ENCODE assay signal across 17 cellular contexts in the genomic region with DNA sequence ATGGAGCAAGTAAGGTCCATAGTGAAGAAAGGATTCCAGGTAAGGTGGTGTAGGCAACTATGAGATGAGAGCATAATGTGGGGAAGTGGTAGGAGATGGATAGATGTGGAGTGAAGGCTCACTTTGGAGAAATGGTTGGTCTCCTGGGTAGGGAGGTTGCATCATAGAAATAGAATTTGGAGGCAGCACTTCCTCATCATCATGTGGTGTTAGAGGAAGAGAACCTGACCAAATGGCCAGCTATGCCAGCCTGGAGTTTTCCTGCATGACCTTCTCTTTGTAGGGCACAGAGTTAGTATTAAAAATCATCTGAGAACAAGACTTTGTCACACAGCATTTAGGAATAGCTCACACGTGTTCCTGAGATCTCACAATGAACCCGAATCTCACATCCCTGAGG.
DNase-seq lines count a peak whose midpoint lies in the region; TF ChIP-seq lines count a peak whose summit lies in the region.
"Had no signal": no experiment of that assay in that cellular context is flagged by ENCODE, and none has a peak within 500 bp of the region (broad histone marks: within the 10 kb centered on the region; RNA-seq: fewer than 3 reads in every experiment).

No MANE protein-coding gene starts in this region.

- H3K9me3 ChIP-seq in GM23248 (ENCODE audit: low read depth) (no peaks in the 10 kb centered on the region), esophagus muscularis mucosa (no peaks in the 10 kb centered on the region), osteoblast (ENCODE audit: low read depth, low read length) (no peaks in the 10 kb centered on the region), tibial nerve (no peaks in the 10 kb centered on the region), sigmoid colon (no peaks in the 10 kb centered on the region)

- H3K9ac ChIP-seq in GM23248 = no peak overlapping the region; the same call in 1 of the 2 replicates

- in situ Hi-C loops in GM23248 (cut with MboI) = no loop called here

- no peaks in the 10 kb centered on the region for H3K9me2 ChIP-seq in GM23248 (ENCODE audit: insufficient read depth)

- H3K4me3 ChIP-seq in GM23248 = no peak overlapping the region
- no peak overlapping the region for H3K4me3 ChIP-seq in esophagus muscularis mucosa
- no peak overlapping the region for H3K4me3 ChIP-seq in osteoblast (ENCODE audit: insufficient read depth, low read length)
- no peak overlapping the region for H3K4me3 ChIP-seq in tibial nerve
- no peak overlapping the region for H3K4me3 ChIP-seq in sigmoid colon

- TF ChIP-seq POLR2A in esophagus muscularis mucosa (IDR thresholded peaks at IDR 0.05; ENCODE audit: low read depth) (no peak), tibial nerve (IDR thresholded peaks at IDR 0.05) (no peak), sigmoid colon (IDR thresholded peaks at IDR 0.05) (no peak)

- DNase-seq in Ammon's horn (ENCODE audit: low spot score) (peak; percentile 33), GM23248 (no peak), esophagus muscularis mucosa (ENCODE audit: extremely low spot score) (peak; percentile 62), osteoblast (ENCODE audit: insufficient read length, low spot score, missing footprints) (no peak), tibial nerve (ENCODE audit: low spot score in 2 of 2) (no peak), SK-N-DZ (ENCODE audit: low spot score) (no peak), NCI-H2081 (lab: John Stamatoyannopoulos, UW) (no peak), sigmoid colon (no peak)
- DNase-seq: 8988T; AML-193; CD8-positive, alpha-beta T cell; COR-L47; DND-41; GDM1; HCEC 1CT; HFFc6 had no signal

- no peak for TF ChIP-seq EP300 in esophagus muscularis mucosa (IDR thresholded peaks at IDR 0.05)
- TF ChIP-seq EP300 in tibial nerve (IDR thresholded peaks at IDR 0.05) = peak in 1 of 2 donors; percentile 43
- no peak for TF ChIP-seq EP300 in sigmoid colon (IDR thresholded peaks at IDR 0.05)

- TF ChIP-seq CTCF in esophagus muscularis mucosa (IDR thresholded peaks at IDR 0.05) (no peak), osteoblast (IDR thresholded peaks at IDR 0.05; ENCODE audit: extremely low read depth, low read depth, low read length) (no peak), tibial nerve (IDR thresholded peaks at IDR 0.05) (no peak), sigmoid colon (IDR thresholded peaks at IDR 0.05) (no peak)

- H4K20me1 ChIP-seq in GM23248 (ENCODE audit: insufficient read depth) = no peaks in the 10 kb centered on the region
- H4K20me1 ChIP-seq in osteoblast (ENCODE audit: insufficient read depth, low read length) = no peaks in the 10 kb centered on the region

- peak overlapping the region; percentile 74 for H3K27ac ChIP-seq in GM23248
- no peak overlapping the region for H3K27ac ChIP-seq in esophagus muscularis mucosa (replicated peaks in 1 of 4)
- peak overlapping the region; percentile 79 for H3K27ac ChIP-seq in osteoblast (ENCODE audit: low read depth, low read length)
- H3K27ac ChIP-seq in tibial nerve = no peak overlapping the region
- no peak overlapping the region for H3K27ac ChIP-seq in sigmoid colon
- H3K27ac ChIP-seq: C4-2B had no signal

- no peaks in the 10 kb centered on the region for H3K79me2 ChIP-seq in GM23248 (ENCODE audit: insufficient read depth)
- H3K79me2 ChIP-seq in osteoblast (ENCODE audit: insufficient read depth, low read length) = no peaks in the 10 kb centered on the region

- H3K36me3 ChIP-seq in GM23248 (ENCODE audit: low read depth) = no peaks in the 10 kb centered on the region
- H3K36me3 ChIP-seq in esophagus muscularis mucosa = no peaks in the 10 kb centered on the region
- no peaks in the 10 kb centered on the region for H3K36me3 ChIP-seq in osteoblast (ENCODE audit: insufficient read depth, low read length)
- H3K36me3 ChIP-seq in tibial nerve = no peaks in the 10 kb centered on the region
- H3K36me3 ChIP-seq in sigmoid colon = no peaks in the 10 kb centered on the region

- intact Hi-C loops in esophagus muscularis mucosa (cut with DNase I) (no loop called here), sigmoid colon (cut with DNase I) (no loop called here)

- H3K27me3 ChIP-seq in GM23248 (replicated peaks; ENCODE audit: insufficient read depth) (no peaks in the 10 kb centered on the region), esophagus muscularis mucosa (no peaks in the 10 kb centered on the region), osteoblast (ENCODE audit: insufficient read depth, low read length) (no peaks in the 10 kb centered on the region), tibial nerve (no peaks in the 10 kb centered on the region), sigmoid colon (no peaks in the 10 kb centered on the region)

- H2AFZ ChIP-seq in GM23248 = no peak overlapping the region
- H2AFZ ChIP-seq in osteoblast (ENCODE audit: low read length) = no peak overlapping the region

- H3K4me2 ChIP-seq in GM23248 (ENCODE audit: unreplicated experiment) = peak overlapping the region; percentile 11
- H3K4me2 ChIP-seq in osteoblast (ENCODE audit: insufficient read depth, low read length) = no peak overlapping the region

- H3K4me1 ChIP-seq in GM23248 (ENCODE audit: insufficient read depth) = peaks cover 25% of the 10 kb centered on the region
- H3K4me1 ChIP-seq in esophagus muscularis mucosa = peaks cover 0 to 20% (median 18%) of the 10 kb centered on the region in 4 donors
- H3K4me1 ChIP-seq in osteoblast (ENCODE audit: insufficient read depth, low read length) = peaks cover 25% of the 10 kb centered on the region
- H3K4me1 ChIP-seq in tibial nerve = peaks cover 0 to 7% (median 0%) of the 10 kb centered on the region in 4 donors
- H3K4me1 ChIP-seq in sigmoid colon = peaks cover 0 to 17% (median 5%) of the 10 kb centered on the region in 4 donors

- 79 to 90% methylated on average over 2 of the region's 2 CpGs for WGBS in GM23248 (ENCODE audit: low coverage in 1 of 2, low lambda C conversion rate in 2 of 2, missing lambda C conversion rate in 2 of 2), 2 experiments
- 86% methylated on average over 2 of the region's 2 CpGs for WGBS in esophagus muscularis mucosa
- 75 to 88% methylated on average over 2 of the region's 2 CpGs for WGBS in tibial nerve, 2 donors
- 79 to 86% methylated on average over 2 of the region's 2 CpGs for whole genome bisulfite sequencing in sigmoid colon, 2 donors

- H3F3A ChIP-seq in GM23248 (ENCODE audit: insufficient read depth) = peaks cover 9% of the 10 kb centered on the region

Comparison
In these comparisons a context has a peak if more than half of its experiments do, and no peak if none do; other contexts are left out.
1. DNase-seq: peak in Ammon's horn (single experiment) and esophagus muscularis mucosa (single experiment); none in GM23248 (single experiment), osteoblast (single experiment), tibial nerve (0 of 2), SK-N-DZ (single experiment), NCI-H2081 (0 of 2) and sigmoid colon (single experiment).
2. H3K27ac ChIP-seq: peak in GM23248 (single experiment) and osteoblast (single experiment); none in esophagus muscularis mucosa (0 of 4), tibial nerve (0 of 4) and sigmoid colon (0 of 4).